In the genomic region with DNA sequence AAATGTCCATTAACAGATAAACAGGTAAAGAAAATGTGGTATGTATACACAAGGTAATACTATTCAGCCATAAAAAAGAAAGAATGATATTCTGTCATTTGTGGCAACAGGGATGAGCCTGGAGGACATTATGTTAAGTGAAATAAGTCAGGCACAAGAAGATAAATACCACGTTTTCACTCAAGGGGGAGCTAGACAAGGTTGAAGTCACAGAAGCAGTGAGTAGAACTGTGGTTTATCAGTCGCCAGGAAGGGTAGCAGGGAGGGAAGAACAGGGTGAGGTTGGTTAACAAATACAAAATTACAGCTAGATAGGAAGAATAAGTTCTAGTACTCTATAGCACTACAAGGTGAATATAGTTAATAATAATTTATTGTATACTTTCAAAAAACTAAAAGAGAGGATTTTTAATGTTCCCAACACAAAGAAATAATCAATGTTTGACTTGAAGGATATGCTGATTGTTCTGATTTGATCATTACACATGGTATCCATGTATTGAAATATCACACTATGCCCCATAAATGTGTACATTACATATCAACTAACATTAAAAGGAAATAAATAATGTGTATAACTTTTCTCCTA, we compare ENCODE assay signal across 8 cellular contexts. TPM values are rescaled to one million over a fixed set of nuclear protein-coding genes. Genes with fewer than 3 reads are reported as not detected.
A peak's percentile ranks its signal among the peaks of the same experiment; 100 is the strongest.
DNase-seq lines count a peak whose midpoint lies in the region; ATAC-seq and TF ChIP-seq lines count a peak whose summit lies in the region.

No MANE protein-coding gene starts in this region.

- H3K9me3 Mint-ChIP-seq in activated T-cell treated with anti-CD3 and anti-CD28 coated beads, Interleukin-2, amount 50 U/mL, for 4 hours = no peaks in the 10 kb centered on the region
- peaks cover 3% of the 10 kb centered on the region for H3K9me3 Mint-ChIP-seq in progenitor cell of endocrine pancreas (ENCODE audit: low read depth)

- TF ChIP-seq CTCF in progenitor cell of endocrine pancreas (IDR thresholded peaks at IDR 0.05; ENCODE audit: unreplicated experiment) = peak; percentile 55

- H3K4me3 Mint-ChIP-seq in activated T-cell treated with anti-CD3 and anti-CD28 coated beads, Interleukin-2, amount 50 U/mL, for 4 hours = no peak overlapping the region
- H3K4me3 Mint-ChIP-seq in progenitor cell of endocrine pancreas (ENCODE audit: low read depth) = no peak overlapping the region

- DNase-seq in activated T-cell treated with anti-CD3 and anti-CD28 coated beads, Interleukin-2, amount 50 U/mL, for 4 hours = no peak
- DNase-seq in activated T-cell treated with anti-CD3 and anti-CD28 coated beads, Interleukin-2, amount 50 U/mL, for 1 hour = no peak
- DNase-seq in LHCN-M2 (ENCODE audit: low read depth) (peak; percentile 72), fibroblast of gingiva (ENCODE audit: low read depth) (peak; percentile 59), progenitor cell of endocrine pancreas (ENCODE audit: low spot score, unreplicated experiment) (no peak)

- peaks cover 9% of the 10 kb centered on the region for H3K36me3 Mint-ChIP-seq in activated T-cell treated with anti-CD3 and anti-CD28 coated beads, Interleukin-2, amount 50 U/mL, for 4 hours (ENCODE audit: insufficient read depth)
- peaks cover 12% of the 10 kb centered on the region for H3K36me3 Mint-ChIP-seq in progenitor cell of endocrine pancreas (ENCODE audit: insufficient read depth)

- ATAC-seq in activated T-cell treated with anti-CD3 and anti-CD28 coated beads, Interleukin-2, amount 50 U/mL, for 4 hours = peak; percentile 58 to 80
- ATAC-seq in GM21526 (IDR thresholded peaks at IDR 0.05; ENCODE audit: low FRiP score, unreplicated experiment) = peak; percentile 66
- peak; percentile 87 for ATAC-seq in SK-N-SH treated with all-trans-retinoic acid at 6 μM for 48 hours
- no peak for ATAC-seq in HG03159 (IDR thresholded peaks at IDR 0.05; ENCODE audit: unreplicated experiment)

- no peaks in the 10 kb centered on the region for H3K27me3 Mint-ChIP-seq in activated T-cell treated with anti-CD3 and anti-CD28 coated beads, Interleukin-2, amount 50 U/mL, for 4 hours (ENCODE audit: low read depth)
- no peaks in the 10 kb centered on the region for H3K27me3 Mint-ChIP-seq in progenitor cell of endocrine pancreas

- no peak overlapping the region for H3K27ac Mint-ChIP-seq in progenitor cell of endocrine pancreas

- peaks cover 11% of the 10 kb centered on the region for H3K4me1 Mint-ChIP-seq in activated T-cell treated with anti-CD3 and anti-CD28 coated beads, Interleukin-2, amount 50 U/mL, for 4 hours (ENCODE audit: low read depth)
- peaks cover 8% of the 10 kb centered on the region for H3K4me1 Mint-ChIP-seq in progenitor cell of endocrine pancreas (ENCODE audit: low read depth)

TF ChIP-seq in SK-N-SH treated with all-trans-retinoic acid at 6 μM for 48 hours, 23 proteins besides CTCF, POLR2A, EP300 and RAD21:
- TF ChIP-seq SNAI2 (CRISPR knock-in tag; IDR thresholded peaks at IDR 0.05) (no peak), TOX (CRISPR knock-in tag; IDR thresholded peaks at IDR 0.05; ENCODE audit: borderline replicate concordance) (no peak), ZFP3 (CRISPR knock-in tag; IDR thresholded peaks at IDR 0.05) (no peak), ZNF565 (CRISPR knock-in tag; conservative IDR thresholded peaks at IDR 0.05; ENCODE audit: low read depth) (no peak), CSDC2 (CRISPR knock-in tag; IDR thresholded peaks at IDR 0.05) (no peak), ISL1 (CRISPR knock-in tag; IDR thresholded peaks at IDR 0.05) (no peak), PPARA (CRISPR knock-in tag; IDR thresholded peaks at IDR 0.05; ENCODE audit: borderline replicate concordance) (no peak), OSR1 (CRISPR knock-in tag; IDR thresholded peaks at IDR 0.05) (no peak), ARNTL (CRISPR knock-in tag; IDR thresholded peaks at IDR 0.05; ENCODE audit: borderline replicate concordance, low read depth) (no peak), ZNF70 (CRISPR knock-in tag; IDR thresholded peaks at IDR 0.05) (no peak), TCF4 (CRISPR knock-in tag; IDR thresholded peaks at IDR 0.05; ENCODE audit: borderline replicate concordance) (no peak), GLIS3 (CRISPR knock-in tag; IDR thresholded peaks at IDR 0.05) (no peak), BACH2 (CRISPR knock-in tag; IDR thresholded peaks at IDR 0.05; ENCODE audit: borderline replicate concordance) (no peak)
- TF ChIP-seq, protein P1, sequence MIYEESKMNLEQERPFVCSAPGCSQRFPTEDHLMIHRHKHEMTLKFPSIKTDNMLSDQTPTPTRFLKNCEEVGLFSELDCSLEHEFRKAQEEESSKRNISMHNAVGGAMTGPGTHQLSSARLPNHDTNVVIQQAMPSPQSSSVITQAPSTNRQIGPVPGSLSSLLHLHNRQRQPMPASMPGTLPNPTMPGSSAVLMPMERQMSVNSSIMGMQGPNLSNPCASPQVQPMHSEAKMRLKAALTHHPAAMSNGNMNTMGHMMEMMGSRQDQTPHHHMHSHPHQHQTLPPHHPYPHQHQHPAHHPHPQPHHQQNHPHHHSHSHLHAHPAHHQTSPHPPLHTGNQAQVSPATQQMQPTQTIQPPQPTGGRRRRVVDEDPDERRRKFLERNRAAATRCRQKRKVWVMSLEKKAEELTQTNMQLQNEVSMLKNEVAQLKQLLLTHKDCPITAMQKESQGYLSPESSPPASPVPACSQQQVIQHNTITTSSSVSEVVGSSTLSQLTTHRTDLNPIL (CRISPR knock-in tag; IDR thresholded peaks at IDR 0.05; ENCODE audit: low read depth) = no peak
- TF ChIP-seq, protein P2, sequence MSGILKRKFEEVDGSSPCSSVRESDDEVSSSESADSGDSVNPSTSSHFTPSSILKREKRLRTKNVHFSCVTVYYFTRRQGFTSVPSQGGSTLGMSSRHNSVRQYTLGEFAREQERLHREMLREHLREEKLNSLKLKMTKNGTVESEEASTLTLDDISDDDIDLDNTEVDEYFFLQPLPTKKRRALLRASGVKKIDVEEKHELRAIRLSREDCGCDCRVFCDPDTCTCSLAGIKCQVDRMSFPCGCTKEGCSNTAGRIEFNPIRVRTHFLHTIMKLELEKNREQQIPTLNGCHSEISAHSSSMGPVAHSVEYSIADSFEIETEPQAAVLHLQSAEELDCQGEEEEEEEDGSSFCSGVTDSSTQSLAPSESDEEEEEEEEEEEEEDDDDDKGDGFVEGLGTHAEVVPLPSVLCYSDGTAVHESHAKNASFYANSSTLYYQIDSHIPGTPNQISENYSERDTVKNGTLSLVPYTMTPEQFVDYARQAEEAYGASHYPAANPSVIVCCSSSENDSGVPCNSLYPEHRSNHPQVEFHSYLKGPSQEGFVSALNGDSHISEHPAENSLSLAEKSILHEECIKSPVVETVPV (CRISPR knock-in tag; IDR thresholded peaks at IDR 0.05) = no peak
- TF ChIP-seq, protein P3, sequence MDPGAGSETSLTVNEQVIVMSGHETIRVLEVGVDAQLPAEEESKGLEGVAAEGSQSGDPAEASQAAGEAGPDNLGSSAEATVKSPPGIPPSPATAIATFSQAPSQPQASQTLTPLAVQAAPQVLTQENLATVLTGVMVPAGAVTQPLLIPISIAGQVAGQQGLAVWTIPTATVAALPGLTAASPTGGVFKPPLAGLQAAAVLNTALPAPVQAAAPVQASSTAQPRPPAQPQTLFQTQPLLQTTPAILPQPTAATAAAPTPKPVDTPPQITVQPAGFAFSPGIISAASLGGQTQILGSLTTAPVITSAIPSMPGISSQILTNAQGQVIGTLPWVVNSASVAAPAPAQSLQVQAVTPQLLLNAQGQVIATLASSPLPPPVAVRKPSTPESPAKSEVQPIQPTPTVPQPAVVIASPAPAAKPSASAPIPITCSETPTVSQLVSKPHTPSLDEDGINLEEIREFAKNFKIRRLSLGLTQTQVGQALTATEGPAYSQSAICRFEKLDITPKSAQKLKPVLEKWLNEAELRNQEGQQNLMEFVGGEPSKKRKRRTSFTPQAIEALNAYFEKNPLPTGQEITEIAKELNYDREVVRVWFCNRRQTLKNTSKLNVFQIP (CRISPR knock-in tag; IDR thresholded peaks at IDR 0.05; ENCODE audit: borderline replicate concordance, low read depth) = no peak
- TF ChIP-seq, protein P4, sequence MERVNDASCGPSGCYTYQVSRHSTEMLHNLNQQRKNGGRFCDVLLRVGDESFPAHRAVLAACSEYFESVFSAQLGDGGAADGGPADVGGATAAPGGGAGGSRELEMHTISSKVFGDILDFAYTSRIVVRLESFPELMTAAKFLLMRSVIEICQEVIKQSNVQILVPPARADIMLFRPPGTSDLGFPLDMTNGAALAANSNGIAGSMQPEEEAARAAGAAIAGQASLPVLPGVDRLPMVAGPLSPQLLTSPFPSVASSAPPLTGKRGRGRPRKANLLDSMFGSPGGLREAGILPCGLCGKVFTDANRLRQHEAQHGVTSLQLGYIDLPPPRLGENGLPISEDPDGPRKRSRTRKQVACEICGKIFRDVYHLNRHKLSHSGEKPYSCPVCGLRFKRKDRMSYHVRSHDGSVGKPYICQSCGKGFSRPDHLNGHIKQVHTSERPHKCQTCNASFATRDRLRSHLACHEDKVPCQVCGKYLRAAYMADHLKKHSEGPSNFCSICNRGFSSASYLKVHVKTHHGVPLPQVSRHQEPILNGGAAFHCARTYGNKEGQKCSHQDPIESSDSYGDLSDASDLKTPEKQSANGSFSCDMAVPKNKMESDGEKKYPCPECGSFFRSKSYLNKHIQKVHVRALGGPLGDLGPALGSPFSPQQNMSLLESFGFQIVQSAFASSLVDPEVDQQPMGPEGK (CRISPR knock-in tag; IDR thresholded peaks at IDR 0.05; ENCODE audit: borderline replicate concordance) = no peak

RNA-seq across cellular contexts. Expression of a gene that starts 21.1 kb away (rescaled TPM):
- total RNA-seq in activated T-cell treated with anti-CD3 and anti-CD28 coated beads, Interleukin-2, amount 50 U/mL, for 4 hours = 1 to 10 TPM; 8.4 to 8.6 (median 8.5) TPM
- total RNA-seq in LHCN-M2 (2014; rRNA removed) (9.5 and 10.8 TPM in 2 replicates), progenitor cell of endocrine pancreas (7.1 and 7.5 TPM in 2 replicates)
- 7.6 TPM for polyA plus RNA-seq in LHCN-M2 (2012)

RNA-seq across cellular contexts. Expression of a gene that starts 21.2 kb away (rescaled TPM):
- total RNA-seq in activated T-cell treated with anti-CD3 and anti-CD28 coated beads, Interleukin-2, amount 50 U/mL, for 4 hours = 10 to 100 TPM; 20.8 to 22.5 (median 20.9) TPM
- total RNA-seq in LHCN-M2 (2014; rRNA removed) = 10.1 and 11.0 TPM in 2 replicates
- 4.0 TPM for polyA plus RNA-seq in LHCN-M2 (2012)
- 17.2 and 18.3 TPM in 2 replicates for total RNA-seq in progenitor cell of endocrine pancreas

Comparison
In these comparisons a context has a peak if more than half of its experiments do, and no peak if none do; other contexts are left out.
1. DNase-seq: peak in LHCN-M2 (single experiment) and fibroblast of gingiva (single experiment); none in activated T-cell treated with anti-CD3 and anti-CD28 coated beads, Interleukin-2, amount 50 U/mL, for 4 hours (single experiment), activated T-cell treated with anti-CD3 and anti-CD28 coated beads, Interleukin-2, amount 50 U/mL, for 1 hour (single experiment) and progenitor cell of endocrine pancreas (single experiment).